Comparison of ENCODE assay signal across 8 cellular contexts in the genomic region with DNA sequence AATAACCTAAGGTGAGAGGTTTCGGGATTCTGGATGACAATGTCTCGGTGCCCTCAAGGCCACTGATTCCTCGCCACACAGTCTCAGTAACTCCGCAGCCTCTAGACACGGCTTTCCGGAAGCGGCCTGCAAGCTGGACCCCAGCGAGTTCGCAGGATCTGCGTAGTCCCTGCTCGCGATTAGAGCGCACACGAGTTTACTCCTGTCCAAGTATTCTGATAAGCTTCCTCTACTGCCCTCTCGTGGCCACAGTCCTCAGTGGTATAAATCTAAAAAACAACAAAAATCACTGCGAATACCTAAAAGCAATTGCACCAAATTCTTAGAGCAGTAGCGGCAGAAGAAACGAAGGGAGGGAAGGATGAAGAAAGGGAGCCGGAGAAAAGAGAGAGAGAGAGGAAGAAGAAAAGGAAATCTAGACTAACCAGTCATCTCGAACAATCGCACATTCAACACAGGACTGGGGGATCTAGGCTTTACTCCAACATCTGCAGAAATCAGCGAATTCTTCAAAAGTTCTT. TPM values are rescaled to one million over a fixed set of nuclear protein-coding genes. Genes with fewer than 3 reads are reported as not detected.
A peak's percentile ranks its signal among the peaks of the same experiment; 100 is the strongest.
DNase-seq lines count a peak whose midpoint lies in the region; ATAC-seq, FAIRE-seq and TF ChIP-seq lines count a peak whose summit lies in the region.

No MANE protein-coding gene starts in this region.

- peak overlapping the region in 2 of 3 experiments; percentile 55 to 92 for H3K4me3 ChIP-seq in keratinocyte (ENCODE audit: control insufficient read depth in 2 of 3, extremely low read depth in 1 of 3, insufficient read depth in 2 of 3, low read depth in 1 of 3, low read length in 3 of 3)

- H3K9me3 ChIP-seq in keratinocyte (ENCODE audit: control insufficient read depth, low read depth, low read length), result no peaks in the 10 kb centered on the region

- peak overlapping the region; percentile 91 for H3K4me2 ChIP-seq in keratinocyte (ENCODE audit: control insufficient read depth, extremely low read depth, insufficient read depth, low read depth, low read length)

- H3K79me2 ChIP-seq in keratinocyte (ENCODE audit: control insufficient read depth, insufficient read depth, low read length), result peaks cover 36% of the 10 kb centered on the region

- H3K27me3 ChIP-seq in keratinocyte (ENCODE audit: control insufficient read depth, extremely low read depth, insufficient read depth, low read length), result no peaks in the 10 kb centered on the region

- H2AFZ ChIP-seq in keratinocyte (ENCODE audit: control insufficient read depth, low read length), result peak overlapping the region; percentile 77

- peak overlapping the region; percentile 36 for H3K27ac ChIP-seq in keratinocyte (ENCODE audit: control insufficient read depth, insufficient read depth, low read length)

- TF ChIP-seq CTCF in keratinocyte (optimal IDR thresholded peaks at IDR 0.05 in 1 of 3, IDR thresholded peaks at IDR 0.05 in 1 of 3, conservative IDR thresholded peaks at IDR 0.05 in 1 of 3; ENCODE audit: extremely low read depth in 1 of 3, insufficient read depth in 2 of 3, low read length in 3 of 3), result peak; percentile 69 to 75 (median 70)

- DNase-seq in activated gamma-delta T cell treated with Interleukin-2 at 50 U/mL for 16 hours (peak; percentile 78), activated gamma-delta T cell (lab: John Stamatoyannopoulos, UW) (no peak), NCI-H2227 (lab: John Stamatoyannopoulos, UW; ENCODE audit: unreplicated experiment) (peak; percentile 93), cerebellar nuclear complex (lab: John Stamatoyannopoulos, UW) (peak; percentile 35 to 69), keratinocyte (ENCODE audit: low read depth, low spot score) (peak; percentile 66)
- peak; percentile 53 for DNase-seq in activated CD4-positive, CD25-positive, alpha-beta regulatory T cell treated with anti-CD3 and anti-CD28 coated beads, Interleukin-2, amount 50 U/mL, for 16 hours (ENCODE audit: low read depth, low spot score)
- DNase-seq in stimulated activated CD4-positive, alpha-beta T cell treated with anti-CD3 and anti-CD28 coated beads, Interleukin-15, amount 100 ng/mL, for 1 hour (ENCODE audit: low read depth in 1 of 2, low spot score in 1 of 2), result peak; percentile 42 to 51

- ATAC-seq in HG03135 (IDR thresholded peaks at IDR 0.05; ENCODE audit: unreplicated experiment), result peak; percentile 62

- no peaks in the 10 kb centered on the region for H4K20me1 ChIP-seq in keratinocyte (ENCODE audit: control insufficient read depth, extremely low read depth, insufficient read depth, low read length)

- peaks cover 0 to 6% of the 10 kb centered on the region in 2 experiments for H3K36me3 ChIP-seq in keratinocyte (ENCODE audit: control insufficient read depth in 2 of 2, extremely low read depth in 1 of 2, insufficient read depth in 2 of 2, low read length in 2 of 2)

- H3K9ac ChIP-seq in keratinocyte (ENCODE audit: control insufficient read depth, extremely low read depth, insufficient read depth, low read length), result peak overlapping the region; percentile 47

- H3K9me1 ChIP-seq in keratinocyte (ENCODE audit: control insufficient read depth, extremely low read depth, insufficient read depth, low read length), result no peaks in the 10 kb centered on the region

- FAIRE-seq in keratinocyte (lab: Jason Lieb, UNC), result peak; percentile 94

- H3K4me1 ChIP-seq in keratinocyte (ENCODE audit: control insufficient read depth, extremely low read depth, insufficient read depth, low read length), result peaks cover 38% of the 10 kb centered on the region

- dilution Hi-C loops in keratinocyte (cut with MboI; ENCODE audit: extremely low pct_ligation_motif_present, low sequenced_read_pairs), result no loop called here

RNA-seq across cellular contexts. Expression of gene PLXNA2, which starts 1.1 kb away (rescaled TPM):
- 4.6 to 10.4 TPM (median 6.7 TPM) in 3 replicates for polyA plus RNA-seq in keratinocyte
- polyA plus RNA-seq in keratinocyte (2011; ENCODE audit: low read depth), result 12.3 TPM
- polyA plus RNA-seq in keratinocyte (2011; cell fraction: cytosol; rRNA removed), result 2.3 and 2.4 TPM in 2 replicates
- polyA plus RNA-seq in keratinocyte (2011; cell fraction: nucleus; rRNA removed), result 26.3 and 30.3 TPM in 2 replicates
- 10.5 and 12.6 TPM in 2 replicates for polyA plus RNA-seq in keratinocyte (2012; ENCODE audit: low replicate concordance)
- polyA minus RNA-seq in keratinocyte, result 23.0 to 62.6 TPM (median 25.4 TPM) in 3 replicates
- 5.6 TPM for polyA minus RNA-seq in keratinocyte (2011; cell fraction: cytosol; rRNA and poly(A)+ RNA removed)
- polyA minus RNA-seq in keratinocyte (2011; cell fraction: nucleus; rRNA and poly(A)+ RNA removed), result 34.4 and 46.8 TPM in 2 replicates
